In the genomic region with DNA sequence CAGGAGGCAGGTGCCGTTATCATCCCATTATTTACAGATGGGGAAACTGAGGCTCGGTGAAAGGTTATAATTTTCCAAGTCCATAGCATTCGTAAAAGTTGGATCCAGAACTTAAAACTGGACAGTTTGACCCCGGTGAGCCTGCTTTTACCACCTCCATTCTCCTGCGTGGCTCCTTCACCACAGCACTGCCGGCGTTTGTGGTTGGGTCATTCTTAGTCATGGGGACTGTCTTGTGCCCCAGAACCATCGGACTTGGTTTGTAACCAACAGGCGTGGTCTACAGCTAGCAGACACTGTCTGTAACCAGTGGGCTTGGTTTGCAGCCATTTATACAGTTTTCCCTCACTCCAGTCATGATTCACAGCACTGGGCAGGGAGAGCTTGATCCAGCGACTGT, we compare ENCODE assay signal across 17 cellular contexts.
"Had no signal": no experiment of that assay in that cellular context is flagged by ENCODE, and none has a peak within 500 bp of the region (broad histone marks: within the 10 kb centered on the region; RNA-seq: fewer than 3 reads in every experiment).

No MANE protein-coding gene starts in this region.

- ATAC-seq: foreskin keratinocyte, gastroesophageal sphincter, heart right ventricle, left cardiac atrium, left lung, left ventricle myocardium superior, lower lobe of right lung, mucosa of descending colon had no signal

- H3K36me3 ChIP-seq: esophagus muscularis mucosa, gastroesophageal sphincter, heart right ventricle, left lung, lower lobe of right lung had no signal

- H3K27me3 ChIP-seq: foreskin keratinocyte had no signal

- H3K4me3 Mint-ChIP-seq: mesothelial cell of epicardium had no signal

- H3K27ac ChIP-seq: coronary artery, esophagus muscularis mucosa, foreskin keratinocyte, gastroesophageal sphincter, heart right ventricle, left lung, lower lobe of right lung had no signal

- H3K27ac Mint-ChIP-seq: mesothelial cell of epicardium had no signal

- H3K9me3 Mint-ChIP-seq: mesothelial cell of epicardium had no signal

- DNase-seq: dermis blood vessel endothelial cell; dorsolateral prefrontal cortex; effector CD4-positive, alpha-beta T cell; effector memory CD4-positive, alpha-beta T cell; foreskin keratinocyte; heart right ventricle; hippocampal formation; left cardiac atrium; left lung; left ventricle myocardium superior; lower lobe of right lung; mesenchymal stem cell; mucosa of descending colon had no signal

- H3K4me1 ChIP-seq: esophagus muscularis mucosa, foreskin keratinocyte, gastroesophageal sphincter, heart right ventricle, left lung, lower lobe of right lung had no signal

- H3K9me3 ChIP-seq: esophagus muscularis mucosa, gastroesophageal sphincter, heart right ventricle, left lung, lower lobe of right lung, mucosa of descending colon had no signal

- H3K36me3 Mint-ChIP-seq: mesothelial cell of epicardium had no signal

- H3K4me3 ChIP-seq: coronary artery, dorsolateral prefrontal cortex, esophagus muscularis mucosa, gastroesophageal sphincter, heart right ventricle, left lung, lower lobe of right lung, mucosa of descending colon had no signal
